ENCODE assay signal across 17 cellular contexts in the genomic region with DNA sequence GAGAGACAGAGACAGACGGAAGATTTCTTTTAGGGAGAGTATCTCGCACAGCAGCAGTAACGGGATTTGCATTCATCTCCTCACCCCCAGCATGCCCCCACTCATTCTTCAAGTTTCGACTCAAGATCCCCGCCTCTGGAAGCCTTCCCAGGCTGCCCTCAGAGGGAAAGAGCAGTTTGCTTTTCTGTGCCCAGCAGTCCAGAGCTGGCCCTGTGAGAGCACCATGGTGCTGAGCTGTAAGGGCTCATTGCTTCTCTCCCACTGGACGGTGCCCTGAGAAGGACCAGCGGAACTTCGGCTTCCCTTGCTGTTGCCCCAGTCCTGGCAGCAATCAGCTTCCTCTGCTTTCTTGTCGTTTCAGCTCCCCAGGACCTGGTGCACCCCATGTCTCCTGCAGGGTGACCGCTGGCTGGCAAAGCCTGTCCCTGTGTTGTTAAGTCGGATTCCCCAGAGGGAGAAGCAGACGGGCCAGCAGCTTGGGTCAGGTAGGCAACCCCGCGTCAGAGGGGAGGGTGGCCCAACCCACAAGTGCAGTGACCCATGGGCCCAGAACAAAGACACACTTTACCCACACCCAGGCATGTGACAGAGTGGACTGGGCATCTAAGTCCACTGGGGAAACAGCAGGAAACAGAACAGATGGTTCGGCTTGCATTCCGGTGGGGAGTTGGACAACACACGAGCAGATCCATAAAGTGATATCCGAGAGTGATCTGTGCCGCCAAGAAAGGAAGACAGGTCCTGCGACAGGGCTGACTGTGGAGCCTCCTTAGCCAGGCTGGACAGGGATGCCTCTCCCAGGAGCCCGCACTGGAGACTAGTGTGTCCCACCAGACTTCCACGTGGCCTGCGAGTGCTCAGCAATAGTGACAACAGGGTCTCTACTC. TPM values are rescaled to one million over a fixed set of nuclear protein-coding genes. Genes with fewer than 3 reads are reported as not detected.
DNase-seq lines count a peak whose midpoint lies in the region; ATAC-seq, FAIRE-seq and TF ChIP-seq lines count a peak whose summit lies in the region.
"Had no signal": no experiment of that assay in that cellular context is flagged by ENCODE, and none has a peak within 500 bp of the region (broad histone marks: within the 10 kb centered on the region; RNA-seq: fewer than 3 reads in every experiment).

No MANE protein-coding gene starts in this region.

- H3K4me1 ChIP-seq in HepG2 (ENCODE audit: insufficient read depth, low read length) (peaks cover 43% of the 10 kb centered on the region), right lobe of liver (no peaks in the 10 kb centered on the region), sigmoid colon (peaks cover 0 to 19% (median 6%) of the 10 kb centered on the region in 4 donors)

- BruUV-seq in HepG2 (replicated peaks; lab: Mats Ljungman, UMichigan) = no TSS peak

- TF ChIP-seq POLR2A in HepG2 (IDR thresholded peaks at IDR 0.05; ENCODE audit: insufficient read depth in 1 of 2, low read depth in 2 of 2, low read length in 2 of 2) = no peak
- TF ChIP-seq POLR2A in right lobe of liver (IDR thresholded peaks at IDR 0.05) = no peak
- no peak for TF ChIP-seq POLR2A in sigmoid colon (IDR thresholded peaks at IDR 0.05)

- peak; percentile 66 for ATAC-seq in HepG2
- ATAC-seq in right lobe of liver = no peak
- ATAC-seq in GM21786 (IDR thresholded peaks at IDR 0.05; ENCODE audit: unreplicated experiment) = no peak
- ATAC-seq: GM12878, PC-3 had no signal

- H3K4me3 ChIP-seq in HepG2 (replicated peaks in 1 of 3; ENCODE audit: insufficient read depth in 1 of 3, low read depth in 2 of 3, low read length in 3 of 3) (peak overlapping the region; percentile 1 to 67 (median 44); a peak in 5 of 6 replicates), right lobe of liver (no peak overlapping the region), sigmoid colon (no peak overlapping the region)
- H3K4me3 ChIP-seq: GM12878 had no signal

- no peaks in the 10 kb centered on the region for H3K36me3 ChIP-seq in HepG2 (replicated peaks in 1 of 2; ENCODE audit: control insufficient read depth in 1 of 2, insufficient read depth in 2 of 2, low read length in 2 of 2)
- H3K36me3 ChIP-seq in right lobe of liver = no peaks in the 10 kb centered on the region
- H3K36me3 ChIP-seq in sigmoid colon = no peaks in the 10 kb centered on the region

- 29% methylated on average over 20 of the region's 23 CpGs for WGBS in HepG2 (ENCODE audit: low lambda C conversion rate)
- WGBS in right lobe of liver (ENCODE audit: insufficient coverage, low coverage, low lambda C conversion rate, missing lambda C conversion rate) = 92% methylated on average over 4 of the region's 23 CpGs
- 90 to 92% methylated on average over 23 of the region's 23 CpGs for WGBS in sigmoid colon, 2 donors

- H3K79me2 ChIP-seq in HepG2 (ENCODE audit: insufficient read depth, low read length) = no peaks in the 10 kb centered on the region

- H3K36me3 Mint-ChIP-seq in glutamatergic neuron (ENCODE audit: unreplicated experiment) = no peaks in the 10 kb centered on the region

- TF ChIP-seq EP300 in HepG2 (IDR thresholded peaks at IDR 0.05; ENCODE audit: low read depth in 2 of 2, low read length in 2 of 2) (no peak), HepG2 (CRISPR knock-in tag; IDR thresholded peaks at IDR 0.05; ENCODE audit: borderline replicate concordance) (no peak), sigmoid colon (IDR thresholded peaks at IDR 0.05) (no peak)

- CTCF ChIA-PET in HepG2 (lab: Yijun Ruan, JAX; ENCODE audit: low intra/inter-chr PET ratio, low total read pairs) = no interaction called here

- peak overlapping the region; percentile 22 for H3K4me3 Mint-ChIP-seq in glutamatergic neuron (ENCODE audit: unreplicated experiment)

- intact Hi-C loops in HepG2 (cut with micrococcal nuclease; ENCODE audit: unreplicated experiment) (no loop called here), right lobe of liver (cut with DNase I) (no loop called here), sigmoid colon (cut with DNase I) (no loop called here)

- peak overlapping the region; percentile 1 for H3K27ac Mint-ChIP-seq in glutamatergic neuron (ENCODE audit: unreplicated experiment)

- TF ChIP-seq CTCF in HepG2 (CRISPR knock-in tag; IDR thresholded peaks at IDR 0.05) (no peak), right lobe of liver (IDR thresholded peaks at IDR 0.05) (no peak), glutamatergic neuron (IDR thresholded peaks at IDR 0.05; ENCODE audit: partially characterized antibody, unreplicated experiment) (no peak), sigmoid colon (IDR thresholded peaks at IDR 0.05) (no peak)

- H3K27me3 Mint-ChIP-seq in glutamatergic neuron (ENCODE audit: unreplicated experiment) = peaks cover 2% of the 10 kb centered on the region

- H3K27me3 ChIP-seq in HepG2 (ENCODE audit: control insufficient read depth in 1 of 2, insufficient read depth in 2 of 2, low read length in 2 of 2) = peaks cover 9 to 68% of the 10 kb centered on the region in 2 experiments; a peak in 4 of 5 replicates
- H3K27me3 ChIP-seq in right lobe of liver = no peaks in the 10 kb centered on the region
- H3K27me3 ChIP-seq in sigmoid colon = no peaks in the 10 kb centered on the region

- peak overlapping the region; percentile 21 for H2AFZ ChIP-seq in HepG2 (ENCODE audit: low read length)

- no peak overlapping the region for H3K27ac ChIP-seq in HepG2 (ENCODE audit: extremely low read length, insufficient read depth, low read length)
- H3K27ac ChIP-seq in right lobe of liver = no peak overlapping the region
- no peak overlapping the region for H3K27ac ChIP-seq in sigmoid colon

- peak; percentile 38 for DNase-seq in HepG2 (ENCODE audit: low spot score)
- DNase-seq in right lobe of liver = no peak
- no peak for DNase-seq in glutamatergic neuron
- peak; percentile 40 for DNase-seq in sigmoid colon
- no peak for DNase-seq in NCI-H1417 treated with DMSO at 0.1 percent for 48 hours (lab: John Stamatoyannopoulos, UW)
- no peak for DNase-seq in RPMI8226
- no peak for DNase-seq in NCI-H1105 treated with DMSO at 0.1 percent for 48 hours (lab: John Stamatoyannopoulos, UW)
- DNase-seq: DMS153, GOT3, NCI-H2107, NCI-H69, PC-3 had no signal

- peaks cover 3% of the 10 kb centered on the region for H3K9me3 Mint-ChIP-seq in glutamatergic neuron (ENCODE audit: unreplicated experiment)

- in situ Hi-C loops in HepG2 (cut with HindIII; ENCODE audit: extremely low pct_ligation_motif_present, low pct_unique_long_range_greater_than_20kb) = no loop called here

- no peaks in the 10 kb centered on the region for H3K9me3 ChIP-seq in HepG2 (ENCODE audit: low read length)
- no peaks in the 10 kb centered on the region for H3K9me3 ChIP-seq in right lobe of liver
- H3K9me3 ChIP-seq in sigmoid colon = no peaks in the 10 kb centered on the region

- peak overlapping the region; percentile 93 for H3K4me2 ChIP-seq in HepG2 (ENCODE audit: low read depth, low read length)

- H4K20me1 ChIP-seq in HepG2 (ENCODE audit: insufficient read depth, low read length) = no peaks in the 10 kb centered on the region

- peak overlapping the region; percentile 14; the same call in 1 of the 2 replicates for H3K9ac ChIP-seq in HepG2 (ENCODE audit: insufficient read depth, low read depth, low read length)

- peaks cover 24% of the 10 kb centered on the region for H3K4me1 Mint-ChIP-seq in glutamatergic neuron (ENCODE audit: low read depth, unreplicated experiment)

- POLR2A ChIA-PET in HepG2 (lab: Yijun Ruan, JAX) = interaction anchor here (1.1 to 1.3 kb wide), 2 partner anchors 37 to 44 kb away, joined by 3 read pairs; a partner anchor contains a TSS

- no peak for FAIRE-seq in HepG2 (lab: Jason Lieb, UNC)
- FAIRE-seq: A204.1, GM12878, GM19239, HTR-8/SVneo had no signal

- no peak for TF ChIP-seq RAD21 in HepG2 (CRISPR knock-in tag; IDR thresholded peaks at IDR 0.05)

RNA-seq across cellular contexts. Expression of a gene that starts 36.7 kb away (rescaled TPM):
- total RNA-seq in HepG2 (2016; rRNA removed; fragmentation: Illumina TruSeq; extraction: Trizol) = 44.7 and 47.9 TPM in 2 replicates
- total RNA-seq in HepG2 (2016; cell fraction: cytosol; rRNA removed; fragmentation: Illumina TruSeq; extraction: Trizol; ENCODE audit: low read depth) = 15.4 and 16.3 TPM in 2 replicates
- total RNA-seq in HepG2 (2016; cell fraction: insoluble cytoplasmic fraction; rRNA removed; fragmentation: Illumina TruSeq; extraction: Trizol) = 47.5 and 49.2 TPM in 2 replicates
- 27.3 and 32.1 TPM in 2 replicates for total RNA-seq in HepG2 (2016; cell fraction: membrane; rRNA removed; fragmentation: Illumina TruSeq; extraction: Trizol)
- 26.1 and 27.7 TPM in 2 replicates for total RNA-seq in HepG2 (2016; cell fraction: nucleus; rRNA removed; fragmentation: Illumina TruSeq; extraction: Trizol)
- 34.7 and 46.6 TPM in 2 replicates for polyA plus RNA-seq in HepG2 (2011; rRNA removed)
- polyA plus RNA-seq in HepG2 (2011; cell fraction: cytosol; rRNA removed) = 34.2 and 43.3 TPM in 2 replicates
- 46.4 and 51.6 TPM in 2 replicates for polyA plus RNA-seq in HepG2 (2011; cell fraction: nucleus; rRNA removed)
- 20.5 and 32.1 TPM in 2 replicates for polyA plus RNA-seq in HepG2 (2012)
- 12.8 and 13.4 TPM in 2 replicates for polyA plus RNA-seq in HepG2 (2016; cell fraction: cytosol; fragmentation: Illumina TruSeq; extraction: Trizol; ENCODE audit: low read depth)
- polyA plus RNA-seq in HepG2 (2016; cell fraction: insoluble cytoplasmic fraction; fragmentation: Illumina TruSeq; extraction: Trizol; ENCODE audit: low read depth) = 62.8 and 62.9 TPM in 2 replicates
- polyA plus RNA-seq in HepG2 (2016; cell fraction: membrane; fragmentation: Illumina TruSeq; extraction: Trizol; ENCODE audit: low read depth) = 19.9 and 21.6 TPM in 2 replicates
- 41.1 and 43.7 TPM in 2 replicates for polyA plus RNA-seq in HepG2 (2016; cell fraction: nucleus; fragmentation: Illumina TruSeq; extraction: Trizol; ENCODE audit: insufficient read depth, low read depth)
- polyA minus RNA-seq in HepG2 (2011; rRNA and poly(A)+ RNA removed; ENCODE audit: low replicate concordance) = 22.7 and 58.5 TPM in 2 replicates
- polyA minus RNA-seq in HepG2 (2011; cell fraction: cytosol; rRNA and poly(A)+ RNA removed) = 13.8 and 15.2 TPM in 2 replicates
- 49.2 and 53.5 TPM in 2 replicates for polyA minus RNA-seq in HepG2 (2011; cell fraction: nucleus; rRNA and poly(A)+ RNA removed)
- 10 to 100 TPM; 12.9 to 27.0 (median 17.9) TPM for total RNA-seq in right lobe of liver
- 21.1 TPM for total RNA-seq in glutamatergic neuron (ENCODE audit: unreplicated experiment)
- total RNA-seq in sigmoid colon = 1 to 10 TPM; 5.8 to 8.2 (median 6.3) TPM
- polyA plus RNA-seq in sigmoid colon = 10 to 100 TPM in 2 of 3 donors, 1 to 10 TPM in 1; 8.4 to 17.9 (median 16.4) TPM

RNA-seq across cellular contexts. Expression of a gene that starts 44.1 kb away (rescaled TPM):
- 34.6 and 40.4 TPM in 2 replicates for total RNA-seq in HepG2 (2016; rRNA removed; fragmentation: Illumina TruSeq; extraction: Trizol)
- total RNA-seq in HepG2 (2016; cell fraction: cytosol; rRNA removed; fragmentation: Illumina TruSeq; extraction: Trizol; ENCODE audit: low read depth) = 42.5 and 43.6 TPM in 2 replicates
- total RNA-seq in HepG2 (2016; cell fraction: insoluble cytoplasmic fraction; rRNA removed; fragmentation: Illumina TruSeq; extraction: Trizol) = 38.0 and 42.0 TPM in 2 replicates
- total RNA-seq in HepG2 (2016; cell fraction: membrane; rRNA removed; fragmentation: Illumina TruSeq; extraction: Trizol) = 38.5 and 42.3 TPM in 2 replicates
- 46.5 and 59.3 TPM in 2 replicates for total RNA-seq in HepG2 (2016; cell fraction: nucleus; rRNA removed; fragmentation: Illumina TruSeq; extraction: Trizol)
- 20.3 and 21.7 TPM in 2 replicates for polyA plus RNA-seq in HepG2 (2011; rRNA removed)
- polyA plus RNA-seq in HepG2 (2011; cell fraction: cytosol; rRNA removed) = 5.8 and 7.6 TPM in 2 replicates
- polyA plus RNA-seq in HepG2 (2011; cell fraction: nucleus; rRNA removed) = 21.9 and 22.6 TPM in 2 replicates
- polyA plus RNA-seq in HepG2 (2012) = 8.1 and 8.3 TPM in 2 replicates
- polyA plus RNA-seq in HepG2 (2016; cell fraction: cytosol; fragmentation: Illumina TruSeq; extraction: Trizol; ENCODE audit: low read depth) = 3.4 and 4.0 TPM in 2 replicates
- 16.3 and 19.3 TPM in 2 replicates for polyA plus RNA-seq in HepG2 (2016; cell fraction: insoluble cytoplasmic fraction; fragmentation: Illumina TruSeq; extraction: Trizol; ENCODE audit: low read depth)
- polyA plus RNA-seq in HepG2 (2016; cell fraction: membrane; fragmentation: Illumina TruSeq; extraction: Trizol; ENCODE audit: low read depth) = 5.1 and 9.5 TPM in 2 replicates
- 17.2 and 24.4 TPM in 2 replicates for polyA plus RNA-seq in HepG2 (2016; cell fraction: nucleus; fragmentation: Illumina TruSeq; extraction: Trizol; ENCODE audit: insufficient read depth, low read depth)
- polyA minus RNA-seq in HepG2 (2011; rRNA and poly(A)+ RNA removed; ENCODE audit: low replicate concordance) = 60.8 and 71.6 TPM in 2 replicates
- 27.8 and 28.0 TPM in 2 replicates for polyA minus RNA-seq in HepG2 (2011; cell fraction: cytosol; rRNA and poly(A)+ RNA removed)
- polyA minus RNA-seq in HepG2 (2011; cell fraction: nucleus; rRNA and poly(A)+ RNA removed) = 139 and 141 TPM in 2 replicates
- 10 to 100 TPM in 5 of 6 experiments, 1 to 10 TPM in 1; 8.5 to 19.9 (median 14.8) TPM for total RNA-seq in right lobe of liver
- total RNA-seq in glutamatergic neuron (ENCODE audit: unreplicated experiment) = 91.7 TPM
- total RNA-seq in sigmoid colon = 10 to 100 TPM; 21.7 to 42.9 (median 23.4) TPM
- polyA plus RNA-seq in sigmoid colon = 1 to 10 TPM; 1.8 to 7.2 (median 2.8) TPM

Comparison
In these comparisons a context has a peak if more than half of its experiments do, and no peak if none do; other contexts are left out.
1. DNase-seq: peak in HepG2 (single experiment) and sigmoid colon (single experiment); none in right lobe of liver (0 of 3), glutamatergic neuron (single experiment), NCI-H1417 treated with DMSO at 0.1 percent for 48 hours (single experiment), RPMI8226 (single experiment) and NCI-H1105 treated with DMSO at 0.1 percent for 48 hours (single experiment).
2. H3K4me3 ChIP-seq: peak in HepG2 (3 of 3); none in right lobe of liver (0 of 3) and sigmoid colon (0 of 4).